In the genomic region with DNA sequence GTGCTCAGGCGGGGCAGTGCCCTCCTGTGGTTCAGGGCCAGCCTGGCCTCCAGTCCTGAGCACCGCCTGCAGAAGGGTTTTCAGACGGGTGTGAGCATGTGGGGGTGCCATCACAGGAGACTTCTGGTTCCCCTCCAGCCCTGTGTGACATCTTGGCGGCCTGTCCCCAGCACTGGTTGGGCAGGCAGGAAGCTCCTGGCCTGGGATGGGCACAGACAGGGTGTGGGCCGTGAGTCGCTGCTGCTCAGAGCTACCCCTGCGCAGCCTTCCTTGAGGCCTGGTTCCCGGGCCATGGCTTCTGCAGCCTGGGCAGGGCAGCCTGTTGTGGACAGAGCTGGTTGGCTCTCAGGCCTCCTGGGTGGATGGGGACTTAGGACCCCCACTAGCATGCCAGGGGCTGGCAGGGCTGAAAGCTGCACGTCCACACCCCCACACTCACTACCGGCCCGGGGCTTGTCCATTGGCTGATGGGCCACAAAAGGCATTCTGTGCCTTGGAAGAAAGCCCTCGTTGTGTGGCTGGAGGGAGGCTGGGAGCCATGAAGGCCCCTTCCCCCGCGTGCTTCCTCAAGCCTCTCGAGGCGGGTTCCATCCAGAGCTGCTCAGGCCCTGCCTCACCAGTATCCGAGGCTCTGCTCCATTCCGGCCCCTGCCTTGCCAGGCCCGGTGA, we compare ENCODE assay signal across 12 cellular contexts. TPM values are rescaled to one million over a fixed set of nuclear protein-coding genes. Genes with fewer than 3 reads are reported as not detected.
DNase-seq lines count a peak whose midpoint lies in the region; ATAC-seq and TF ChIP-seq lines count a peak whose summit lies in the region.
"Had no signal": no experiment of that assay in that cellular context is flagged by ENCODE, and none has a peak within 500 bp of the region (broad histone marks: within the 10 kb centered on the region; RNA-seq: fewer than 3 reads in every experiment).

No MANE protein-coding gene starts in this region.

- H3K36me3 ChIP-seq in NT2/D1 (ENCODE audit: insufficient read depth, insufficient read length, low read length) (no peaks in the 10 kb centered on the region), esophagus (ENCODE audit: control insufficient read depth in 2 of 2, insufficient read depth in 2 of 2, low read length in 1 of 2) (peaks cover 0 to 7% of the 10 kb centered on the region in 2 donors), mesenchymal stem cell (ENCODE audit: control insufficient read depth in 1 of 2, insufficient read depth in 2 of 2, low read depth in 1 of 2, low read length in 2 of 2) (peaks cover 0 to 14% of the 10 kb centered on the region in 2 experiments)
- H3K36me3 ChIP-seq: prostate gland had no signal

- no peaks in the 10 kb centered on the region; a peak in 1 of 7 replicates for H3K36me3 Mint-ChIP-seq in H9 (ENCODE audit: insufficient read depth in 1 of 3, low read depth in 3 of 3)

- H3K9me3 ChIP-seq in NT2/D1 (ENCODE audit: insufficient read depth, low read length): no peaks in the 10 kb centered on the region
- no peaks in the 10 kb centered on the region for H3K9me3 ChIP-seq in esophagus (ENCODE audit: control insufficient read depth in 2 of 2, insufficient read depth in 1 of 2, low read depth in 1 of 2, low read length in 1 of 2)
- H3K9me3 ChIP-seq in mesenchymal stem cell (ENCODE audit: control insufficient read depth, low read length): no peaks in the 10 kb centered on the region
- no peaks in the 10 kb centered on the region for H3K9me3 ChIP-seq in H9 (ENCODE audit: control insufficient read depth, low read depth, low read length)
- H3K9me3 ChIP-seq: prostate gland had no signal

- no peak overlapping the region; a peak in 1 of 7 replicates for H3K27ac Mint-ChIP-seq in H9
- H3K27ac Mint-ChIP-seq: activated T-cell treated with anti-CD3 and anti-CD28 coated beads, Interleukin-2, amount 50 U/mL, for 24 hours had no signal

- H3K4me2 ChIP-seq in mesenchymal stem cell (ENCODE audit: low read length, poor library complexity, severe bottlenecking) (no peak overlapping the region), H9 (ENCODE audit: insufficient read depth, insufficient read length, low read length) (no peak overlapping the region)

- no peak overlapping the region for H3K4me3 Mint-ChIP-seq in H9
- H3K4me3 Mint-ChIP-seq: activated T-cell treated with anti-CD3 and anti-CD28 coated beads, Interleukin-2, amount 50 U/mL, for 24 hours had no signal

- H3K27me3 Mint-ChIP-seq in H9 (ENCODE audit: low read depth): no peaks in the 10 kb centered on the region

- H3K4ac ChIP-seq in mesenchymal stem cell (ENCODE audit: low read depth in 1 of 2, low read length in 2 of 2): no peak overlapping the region
- H3K4ac ChIP-seq in H9 (ENCODE audit: low read depth, low read length): no peak overlapping the region

- H2BK120ac ChIP-seq in mesenchymal stem cell (ENCODE audit: low read depth, low read length) (no peak overlapping the region), H9 (ENCODE audit: low read depth, low read length, poor library complexity, severe bottlenecking) (no peak overlapping the region)

- H3K4me1 ChIP-seq in NT2/D1 (ENCODE audit: insufficient read depth, insufficient read length): peaks cover 32% of the 10 kb centered on the region
- H3K4me1 ChIP-seq in esophagus (ENCODE audit: control insufficient read depth in 2 of 2, insufficient read depth in 2 of 2, low read length in 1 of 2): peaks cover 34 to 71% of the 10 kb centered on the region in 2 donors
- peaks cover 72% of the 10 kb centered on the region for H3K4me1 ChIP-seq in mesenchymal stem cell (ENCODE audit: control insufficient read depth, insufficient read depth, low read depth, low read length)
- no peaks in the 10 kb centered on the region for H3K4me1 ChIP-seq in H9 (ENCODE audit: insufficient read depth, low read length)

- no peak overlapping the region for H4K5ac ChIP-seq in H9 (ENCODE audit: insufficient read length, low read depth, low read length)

- H3K23ac ChIP-seq in mesenchymal stem cell (ENCODE audit: low read length in 2 of 2) (no peak overlapping the region), H9 (ENCODE audit: insufficient read length, low read depth, low read length) (no peak overlapping the region)

- H3K4me1 Mint-ChIP-seq in H9: peaks cover 4 to 21% of the 10 kb centered on the region in 2 experiments

- no peak overlapping the region for H2BK12ac ChIP-seq in mesenchymal stem cell (ENCODE audit: low read length in 2 of 2)
- H2BK12ac ChIP-seq in H9 (ENCODE audit: insufficient read length, low read depth, low read length): no peak overlapping the region

- H3K18ac ChIP-seq in mesenchymal stem cell (ENCODE audit: low read depth in 1 of 2, low read length in 2 of 2): peak overlapping the region in 1 of 2 experiments; percentile 34
- H3K18ac ChIP-seq in H9 (ENCODE audit: insufficient read length, low read depth, low read length): no peak overlapping the region

- no peak overlapping the region for H2AK5ac ChIP-seq in mesenchymal stem cell (ENCODE audit: low read length, severe bottlenecking)
- no peak overlapping the region for H2AK5ac ChIP-seq in H9 (ENCODE audit: insufficient read length, low read length)

- H2AFZ ChIP-seq in mesenchymal stem cell (ENCODE audit: low read depth, low read length) (no peak overlapping the region), H9 (ENCODE audit: low read length) (no peak overlapping the region)

- H2BK5ac ChIP-seq in mesenchymal stem cell (ENCODE audit: low read depth, low read length, poor library complexity, severe bottlenecking) (no peak overlapping the region), H9 (ENCODE audit: insufficient read length, low read length) (no peak overlapping the region)

- H3K4me3 ChIP-seq in NT2/D1 (ENCODE audit: insufficient read length, low read depth) (no peak overlapping the region), esophagus (ENCODE audit: low read depth in 1 of 2, low read length in 2 of 2) (no peak overlapping the region), mesenchymal stem cell (ENCODE audit: insufficient read depth in 1 of 2, low read depth in 1 of 2, low read length in 2 of 2) (no peak overlapping the region)
- H3K4me3 ChIP-seq: prostate gland had no signal

- no peak overlapping the region for H4K91ac ChIP-seq in mesenchymal stem cell (ENCODE audit: low read length)
- no peak overlapping the region for H4K91ac ChIP-seq in H9 (ENCODE audit: insufficient read length, low read depth, low read length)

- H2BK20ac ChIP-seq in H9 (ENCODE audit: low read depth, low read length, poor library complexity, severe bottlenecking): no peak overlapping the region

- H2BK15ac ChIP-seq in mesenchymal stem cell (ENCODE audit: low read depth, poor library complexity, severe bottlenecking) (no peak overlapping the region), H9 (ENCODE audit: low read depth, low read length) (no peak overlapping the region)

- H3K14ac ChIP-seq in mesenchymal stem cell (ENCODE audit: low read length in 2 of 2) (peak overlapping the region in 1 of 2 experiments; percentile 56), H9 (ENCODE audit: insufficient read depth, low read length) (no peak overlapping the region; the same call in 1 of the 2 replicates)

- peaks cover under 1% of the 10 kb centered on the region for H4K20me1 ChIP-seq in H9 (ENCODE audit: control insufficient read depth, insufficient read depth, insufficient read length)

- H3K27me3 ChIP-seq in NT2/D1 (ENCODE audit: insufficient read depth, insufficient read length) (no peaks in the 10 kb centered on the region), esophagus (ENCODE audit: control insufficient read depth in 1 of 2, insufficient read depth in 2 of 2, low read length in 2 of 2) (no peaks in the 10 kb centered on the region), mesenchymal stem cell (ENCODE audit: control insufficient read depth in 1 of 2, insufficient read depth in 1 of 2, low read length in 2 of 2) (no peaks in the 10 kb centered on the region), H9 (ENCODE audit: insufficient read depth, low read length) (no peaks in the 10 kb centered on the region)

- peaks cover 2% of the 10 kb centered on the region; the same call in 1 of the 2 replicates for H3K79me2 ChIP-seq in H9 (ENCODE audit: insufficient read depth, low read length)

- ATAC-seq in HG03457 (IDR thresholded peaks at IDR 0.05; ENCODE audit: unreplicated experiment): no peak

- no peaks in the 10 kb centered on the region for H3K9me3 Mint-ChIP-seq in H9
- H3K9me3 Mint-ChIP-seq: activated T-cell treated with anti-CD3 and anti-CD28 coated beads, Interleukin-2, amount 50 U/mL, for 24 hours had no signal

- H3K23me2 ChIP-seq in H9 (ENCODE audit: insufficient read length, low read depth, low read length, poor library complexity, severe bottlenecking): no peaks in the 10 kb centered on the region

- peak overlapping the region; percentile 36 to 70 for H3K27ac ChIP-seq in esophagus (ENCODE audit: low read depth in 2 of 2, low read length in 1 of 2)
- no peak overlapping the region for H3K27ac ChIP-seq in mesenchymal stem cell (ENCODE audit: low read length, poor library complexity, severe bottlenecking)
- H3K27ac ChIP-seq in H9 (ENCODE audit: insufficient read length, low read depth, low read length): no peak overlapping the region

- no peak for TF ChIP-seq CTCF in H9 (conservative IDR thresholded peaks at IDR 0.05)

- no peak overlapping the region for H3T11ph ChIP-seq in H9 (ENCODE audit: low read length)

- peaks cover 63% of the 10 kb centered on the region for H3K79me1 ChIP-seq in mesenchymal stem cell (replicated peaks; ENCODE audit: low read length, poor library complexity, severe bottlenecking)
- H3K79me1 ChIP-seq in H9 (ENCODE audit: insufficient read depth, low read depth, low read length, poor library complexity, severe bottlenecking): no peaks in the 10 kb centered on the region

- 59 to 60% methylated on average over 17 to 19 of the region's 19 CpGs for WGBS in esophagus, 2 donors
- 85% methylated on average over 19 of the region's 19 CpGs for whole genome bisulfite sequencing in mesenchymal stem cell
- no CpG with 5 or more reads among the region's 19 CpGs for WGBS in H9 (ENCODE audit: extremely low coverage, insufficient read length, low lambda C conversion rate)

- DNase-seq in AG20443 (ENCODE audit: low spot score) (peak; percentile 56), NT2/D1 (ENCODE audit: low read depth, low spot score) (no peak), nucleus accumbens (lab: John Stamatoyannopoulos, UW) (peak in 52 of 56 donors; percentile 24 to 85 (median 70)), mesenchymal stem cell (no peak), H9 (no peak)
- DNase-seq in stimulated activated CD4-positive, alpha-beta T cell treated with anti-CD3 and anti-CD28 coated beads, Interleukin-1b, Interleukin-23, amount 100 ng/mL, for 48 hours: no peak
- DNase-seq: activated T-cell treated with anti-CD3 and anti-CD28 coated beads, Interleukin-2, amount 50 U/mL, for 24 hours; NCI-H510A treated with DMSO at 0.1 percent for 48 hours; T1000 had no signal

- H3K9ac ChIP-seq in NT2/D1 (ENCODE audit: insufficient read length, low read depth) (peak overlapping the region; percentile 10), mesenchymal stem cell (ENCODE audit: low read length) (no peak overlapping the region), H9 (ENCODE audit: extremely low read depth, insufficient read length, low read length) (no peak overlapping the region)

- no peak overlapping the region for H4K8ac ChIP-seq in mesenchymal stem cell (ENCODE audit: low read length)
- H4K8ac ChIP-seq in H9 (replicated peaks; ENCODE audit: insufficient read length, low read depth, low read length): no peak overlapping the region

- no peak overlapping the region for H3K56ac ChIP-seq in H9 (ENCODE audit: insufficient read length, low read depth, low read length)

RNA-seq across cellular contexts. Expression of gene RXRA, which starts 58.7 kb away (rescaled TPM):
- 10 to 100 TPM; 31.4 to 63.4 TPM for polyA plus RNA-seq in esophagus
- 37.8 TPM for polyA plus RNA-seq in mesenchymal stem cell (2013, experiment 1 of 2)
- polyA plus RNA-seq in mesenchymal stem cell (2013, experiment 2 of 2): 38.3 TPM
- total RNA-seq in H9 (2021): 29.9 and 30.1 TPM in 2 replicates

Comparison
In these comparisons a context has a peak if more than half of its experiments do, and no peak if none do; other contexts are left out.
1. DNase-seq: peak in AG20443 (single experiment) and nucleus accumbens (52 of 56); none in NT2/D1 (single experiment), stimulated activated CD4-positive, alpha-beta T cell treated with anti-CD3 and anti-CD28 coated beads, Interleukin-1b, Interleukin-23, amount 100 ng/mL, for 48 hours (single experiment), mesenchymal stem cell (single experiment) and H9 (single experiment).
2. H3K27ac ChIP-seq: peak in esophagus (2 of 2); none in mesenchymal stem cell (single experiment) and H9 (single experiment).